10 cellular contexts compared by ENCODE assay signal in the genomic region with DNA sequence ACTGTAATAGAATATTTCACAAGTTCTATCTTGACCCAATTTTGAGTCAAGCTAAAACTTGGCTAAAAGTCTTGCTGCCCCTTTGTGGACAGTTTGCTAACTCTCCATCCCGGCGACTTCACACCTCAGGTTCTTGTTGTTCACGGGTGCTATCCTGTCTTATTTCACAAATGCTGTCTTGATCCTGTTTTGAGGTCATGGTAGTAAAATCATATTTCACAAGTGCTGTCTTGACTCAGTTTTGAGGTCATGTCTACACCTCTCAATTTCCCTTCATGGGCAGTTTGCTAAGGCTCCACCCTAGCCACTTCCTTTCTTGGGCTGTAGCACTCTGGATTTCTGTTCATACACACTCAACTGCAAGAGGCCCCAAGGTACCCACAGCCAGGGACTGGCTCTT. TPM values are rescaled to one million over a fixed set of nuclear protein-coding genes. Genes with fewer than 3 reads are reported as not detected.
DNase-seq lines count a peak whose midpoint lies in the region; ATAC-seq and TF ChIP-seq lines count a peak whose summit lies in the region.
"Had no signal": no experiment of that assay in that cellular context is flagged by ENCODE, and none has a peak within 500 bp of the region (broad histone marks: within the 10 kb centered on the region; RNA-seq: fewer than 3 reads in every experiment).

No MANE protein-coding gene starts in this region.

- 56% methylated on average over 3 of the region's 3 CpGs for WGBS in right lobe of liver (ENCODE audit: insufficient coverage, low coverage, low lambda C conversion rate, missing lambda C conversion rate)
- 78% methylated on average over 3 of the region's 3 CpGs for WGBS in esophagus muscularis mucosa

- intact Hi-C loops in activated CD4-positive, alpha-beta memory T cell treated with anti-CD3 and anti-CD28 coated beads for 36 hours (cut with micrococcal nuclease) = loop anchor here (2.0 to 5.0 kb wide), 2 partner anchors 46 to 533 kb away; a partner anchor contains a TSS
- intact Hi-C loops in right lobe of liver (cut with DNase I) (no loop called here), esophagus muscularis mucosa (cut with DNase I) (no loop called here)

- H3K9me3 Mint-ChIP-seq in CD4-positive, CD25-positive, alpha-beta regulatory T cell = no peaks in the 10 kb centered on the region
- no peaks in the 10 kb centered on the region for H3K9me3 Mint-ChIP-seq in activated CD4-positive, alpha-beta memory T cell treated with anti-CD3 and anti-CD28 coated beads for 36 hours

- H3K27me3 ChIP-seq in CD4-positive, CD25-positive, alpha-beta regulatory T cell (ENCODE audit: control insufficient read depth, insufficient read depth, low read length) = no peaks in the 10 kb centered on the region
- no peaks in the 10 kb centered on the region for H3K27me3 ChIP-seq in right lobe of liver
- H3K27me3 ChIP-seq in esophagus muscularis mucosa = no peaks in the 10 kb centered on the region

- peak; percentile 61 to 77 for ATAC-seq in CD4-positive, CD25-positive, alpha-beta regulatory T cell (ENCODE audit: low read depth in 2 of 2)
- ATAC-seq in right lobe of liver (peak; percentile 38 to 62 (median 52)), GM21526 (IDR thresholded peaks at IDR 0.05; ENCODE audit: low FRiP score, unreplicated experiment) (no peak)

- H3K36me3 Mint-ChIP-seq in CD4-positive, CD25-positive, alpha-beta regulatory T cell = no peaks in the 10 kb centered on the region
- no peaks in the 10 kb centered on the region for H3K36me3 Mint-ChIP-seq in activated CD4-positive, alpha-beta memory T cell treated with anti-CD3 and anti-CD28 coated beads for 36 hours

- POLR2A ChIA-PET in activated CD4-positive, alpha-beta memory T cell treated with anti-CD3 and anti-CD28 coated beads for 36 hours (lab: Charles Lee) = interaction anchor here (0.6 kb wide), 1 partner anchor 263 kb away, joined by 3 read pairs; no protein-coding TSS in a partner anchor

- no peak overlapping the region for H3K27ac ChIP-seq in CD4-positive, CD25-positive, alpha-beta regulatory T cell (ENCODE audit: insufficient read depth, low read length, poor library complexity, severe bottlenecking)
- H3K27ac ChIP-seq in right lobe of liver (no peak overlapping the region), esophagus muscularis mucosa (replicated peaks in 1 of 4) (no peak overlapping the region)

- H3K4me3 Mint-ChIP-seq in CD4-positive, CD25-positive, alpha-beta regulatory T cell = peak overlapping the region in 3 of 4 donors; percentile 43 to 88 (median 67)
- H3K4me3 Mint-ChIP-seq in activated CD4-positive, alpha-beta memory T cell treated with anti-CD3 and anti-CD28 coated beads for 36 hours = no peak overlapping the region

- peaks cover 5 to 16% (median 10%) of the 10 kb centered on the region in 4 donors for H3K4me1 Mint-ChIP-seq in CD4-positive, CD25-positive, alpha-beta regulatory T cell
- H3K4me1 Mint-ChIP-seq in activated CD4-positive, alpha-beta memory T cell treated with anti-CD3 and anti-CD28 coated beads for 36 hours (ENCODE audit: low read depth) = peaks cover 6% of the 10 kb centered on the region

- CTCF ChIA-PET in activated CD4-positive, alpha-beta memory T cell treated with anti-CD3 and anti-CD28 coated beads for 36 hours (lab: Charles Lee) = interaction anchor here (1.1 kb wide), 1 partner anchor 9 kb away, joined by 3 read pairs; no protein-coding TSS in a partner anchor

- no peaks in the 10 kb centered on the region for H3K36me3 ChIP-seq in CD4-positive, CD25-positive, alpha-beta regulatory T cell (ENCODE audit: control insufficient read depth, insufficient read depth, low read length)
- no peaks in the 10 kb centered on the region for H3K36me3 ChIP-seq in right lobe of liver
- H3K36me3 ChIP-seq in esophagus muscularis mucosa = no peaks in the 10 kb centered on the region

- no peak for TF ChIP-seq EP300 in esophagus muscularis mucosa (IDR thresholded peaks at IDR 0.05)

- DNase-seq in CD4-positive, CD25-positive, alpha-beta regulatory T cell = peak in 1 of 3 donors; percentile 87
- DNase-seq in GM12865 (ENCODE audit: low read depth) (peak; percentile 3), right lobe of liver (no peak), esophagus muscularis mucosa (ENCODE audit: extremely low spot score) (no peak), anterior cingulate cortex (lab: John Stamatoyannopoulos, UW) (no peak)
- DNase-seq in activated CD4-positive, alpha-beta memory T cell treated with anti-CD3 and anti-CD28 coated beads for 36 hours = peak; percentile 36
- DNase-seq: COR-L47, HCEC 1CT had no signal

- peak overlapping the region; percentile 2 for H3K4me3 ChIP-seq in CD4-positive, CD25-positive, alpha-beta regulatory T cell (ENCODE audit: low read depth, low read length)
- H3K4me3 ChIP-seq in GM12865 (ENCODE audit: low read depth, low read length) (no peak overlapping the region), right lobe of liver (no peak overlapping the region), esophagus muscularis mucosa (no peak overlapping the region)
- H3K4me3 ChIP-seq: smooth muscle cell had no signal

- no peak for TF ChIP-seq POLR2A in right lobe of liver (IDR thresholded peaks at IDR 0.05)
- no peak for TF ChIP-seq POLR2A in esophagus muscularis mucosa (IDR thresholded peaks at IDR 0.05; ENCODE audit: low read depth)

- H3K27ac Mint-ChIP-seq in CD4-positive, CD25-positive, alpha-beta regulatory T cell = peak overlapping the region in 1 of 3 donors; percentile 28
- no peak overlapping the region for H3K27ac Mint-ChIP-seq in activated CD4-positive, alpha-beta memory T cell treated with anti-CD3 and anti-CD28 coated beads for 36 hours

- H3K9me3 ChIP-seq in CD4-positive, CD25-positive, alpha-beta regulatory T cell (ENCODE audit: control insufficient read depth in 2 of 2, low read length in 2 of 2) = no peaks in the 10 kb centered on the region
- H3K9me3 ChIP-seq in right lobe of liver = no peaks in the 10 kb centered on the region
- no peaks in the 10 kb centered on the region for H3K9me3 ChIP-seq in esophagus muscularis mucosa

- peaks cover 9% of the 10 kb centered on the region for H3K27me3 Mint-ChIP-seq in CD4-positive, CD25-positive, alpha-beta regulatory T cell
- no peaks in the 10 kb centered on the region for H3K27me3 Mint-ChIP-seq in activated CD4-positive, alpha-beta memory T cell treated with anti-CD3 and anti-CD28 coated beads for 36 hours

- peaks cover 17% of the 10 kb centered on the region for H3K4me1 ChIP-seq in CD4-positive, CD25-positive, alpha-beta regulatory T cell (ENCODE audit: control insufficient read depth, insufficient read depth, low read length, poor library complexity, severe bottlenecking)
- H3K4me1 ChIP-seq in right lobe of liver = no peaks in the 10 kb centered on the region
- peaks cover 0 to 3% (median 0%) of the 10 kb centered on the region in 4 donors for H3K4me1 ChIP-seq in esophagus muscularis mucosa

- TF ChIP-seq CTCF in GM12865 (IDR thresholded peaks at IDR 0.05; ENCODE audit: insufficient read depth, low read depth, low read length, missing control alignments) (no peak), right lobe of liver (IDR thresholded peaks at IDR 0.05) (no peak), esophagus muscularis mucosa (IDR thresholded peaks at IDR 0.05) (no peak)

RNA-seq across cellular contexts. Expression of a gene that starts 45.0 kb away (rescaled TPM):
- 11.2 TPM for total RNA-seq in CD4-positive, CD25-positive, alpha-beta regulatory T cell
- 1 to 10 TPM in 3 of 4 donors, under 1 TPM in 1; 0.65 to 4.1 (median 3.6) TPM for polyA plus RNA-seq in CD4-positive, CD25-positive, alpha-beta regulatory T cell
- total RNA-seq in activated CD4-positive, alpha-beta memory T cell treated with anti-CD3 and anti-CD28 coated beads for 36 hours = 10 to 100 TPM; 11.6 to 13.5 TPM
- total RNA-seq in right lobe of liver = 1 to 10 TPM; 3.2 to 6.7 (median 5.1) TPM
- total RNA-seq in esophagus muscularis mucosa = 10 to 100 TPM in 2 of 4 donors, 1 to 10 TPM in 2; 7.1 to 12.9 (median 9.7) TPM

Comparison
In these comparisons a context has a peak if more than half of its experiments do, and no peak if none do; other contexts are left out.
1. DNase-seq: peak in GM12865 (single experiment) and activated CD4-positive, alpha-beta memory T cell treated with anti-CD3 and anti-CD28 coated beads for 36 hours (single experiment); none in right lobe of liver (0 of 3), esophagus muscularis mucosa (single experiment) and anterior cingulate cortex (0 of 58).